In genomic region chr15:62857411-62857853, GRCh38 we compare ENCODE assay signal across 10 cellular contexts.
DNase-seq lines count a peak whose midpoint lies in the region; ATAC-seq and TF ChIP-seq lines count a peak whose summit lies in the region.
"Had no signal": no experiment of that assay in that cellular context is flagged by ENCODE, and none has a peak within 500 bp of the region (broad histone marks: within the 10 kb centered on the region; RNA-seq: fewer than 3 reads in every experiment).

No MANE protein-coding gene starts in this region.

- no peak for TF ChIP-seq RAD21 in HCT116 (IDR thresholded peaks at IDR 0.05; ENCODE audit: low read depth)

- DNase-seq in Caki2 (ENCODE audit: low read depth) (peak; percentile 14), HCT116 (ENCODE audit: low read depth, low spot score) (no peak), lower lobe of right lung (no peak), NCI-H1417 (lab: John Stamatoyannopoulos, UW) (no peak), Kasumi-1 (lab: John Stamatoyannopoulos, UW) (no peak), CD14-positive monocyte (ENCODE audit: low spot score) (no peak)
- DNase-seq in activated naive CD8-positive, alpha-beta T cell treated with anti-CD3 and anti-CD28 coated beads for 36 hours: peak; percentile 14
- DNase-seq: central memory CD4-positive, alpha-beta T cell; NCI-H526 treated with DMSO at 0.1 percent for 48 hours; SJCRH30 had no signal

- no peaks in the 10 kb centered on the region for H3K36me3 Mint-ChIP-seq in activated naive CD8-positive, alpha-beta T cell treated with anti-CD3 and anti-CD28 coated beads for 36 hours
- H3K36me3 Mint-ChIP-seq in CD14-positive monocyte: no peaks in the 10 kb centered on the region

- no peak overlapping the region for H3K9ac ChIP-seq in HCT116 (ENCODE audit: low read length)

- H3K4me2 ChIP-seq in HCT116 (ENCODE audit: low read length): peak overlapping the region; percentile 14

- TF ChIP-seq POLR2A in HCT116 (IDR thresholded peaks at IDR 0.05; ENCODE audit: borderline replicate concordance, extremely low read depth, insufficient read depth, insufficient read length): no peak

- H3K4me3 ChIP-seq in HCT116 (replicated peaks in 1 of 2; ENCODE audit: low read depth in 1 of 2, low read length in 2 of 2) (no peak overlapping the region), lower lobe of right lung (no peak overlapping the region)
- H3K4me3 ChIP-seq: SJCRH30 had no signal

- ATAC-seq in HCT116 (peak; percentile 70), lower lobe of right lung (peak; percentile 56 to 69)

- H3K27me3 Mint-ChIP-seq in activated naive CD8-positive, alpha-beta T cell treated with anti-CD3 and anti-CD28 coated beads for 36 hours: peaks cover 3% of the 10 kb centered on the region
- H3K27me3 Mint-ChIP-seq in CD14-positive monocyte (ENCODE audit: low read depth in 3 of 3): peaks cover 3 to 6% (median 6%) of the 10 kb centered on the region in 3 donors

- no peak overlapping the region for H3K4me3 Mint-ChIP-seq in activated naive CD8-positive, alpha-beta T cell treated with anti-CD3 and anti-CD28 coated beads for 36 hours
- no peak overlapping the region for H3K4me3 Mint-ChIP-seq in CD14-positive monocyte

- H3K9me3 Mint-ChIP-seq in activated naive CD8-positive, alpha-beta T cell treated with anti-CD3 and anti-CD28 coated beads for 36 hours: peaks cover 3% of the 10 kb centered on the region
- peaks cover 0 to 9% (median 3%) of the 10 kb centered on the region in 7 donors for H3K9me3 Mint-ChIP-seq in CD14-positive monocyte

- no peaks in the 10 kb centered on the region for H4K20me1 ChIP-seq in HCT116 (ENCODE audit: insufficient read depth)

- H3K36me3 ChIP-seq in HCT116 (ENCODE audit: control insufficient read depth in 1 of 2, insufficient read depth in 2 of 2, low read length in 2 of 2) (no peaks in the 10 kb centered on the region), lower lobe of right lung (no peaks in the 10 kb centered on the region)
- H3K36me3 ChIP-seq: SJCRH30 had no signal

- intact Hi-C loops in HCT116 (cut with micrococcal nuclease): no loop called here
- intact Hi-C loops in lower lobe of right lung (cut with DNase I): no loop called here
- intact Hi-C loops in CD14-positive monocyte (cut with micrococcal nuclease): no loop called here

- H3K9me2 ChIP-seq in HCT116 (ENCODE audit: insufficient read depth): no peaks in the 10 kb centered on the region

- H3K9me3 ChIP-seq in HCT116 (ENCODE audit: control insufficient read depth in 1 of 2, insufficient read depth in 1 of 2, low read depth in 1 of 2, low read length in 2 of 2): no peaks in the 10 kb centered on the region
- H3K9me3 ChIP-seq in lower lobe of right lung: no peaks in the 10 kb centered on the region
- H3K9me3 ChIP-seq: SJCRH30 had no signal

- peaks cover 5% of the 10 kb centered on the region for H3K4me1 Mint-ChIP-seq in activated naive CD8-positive, alpha-beta T cell treated with anti-CD3 and anti-CD28 coated beads for 36 hours
- peaks cover 2% of the 10 kb centered on the region for H3K4me1 Mint-ChIP-seq in CD14-positive monocyte

- RAD21 ChIA-PET in HCT116 (lab: Charles Lee; ENCODE audit: low non-redundant PET in 1 of 2, low total read pairs in 2 of 2, uncharacterized antibody in 2 of 2, unreplicated experiment in 2 of 2): no interaction called here

- CTCF ChIA-PET in HCT116 (lab: Charles Lee): no interaction called here

- no peak overlapping the region for H2AFZ ChIP-seq in HCT116 (ENCODE audit: low read depth, low read length, poor library complexity, severe bottlenecking)

- H3K4me1 ChIP-seq in HCT116 (ENCODE audit: control insufficient read depth in 1 of 2, insufficient read depth in 2 of 2, low read length in 2 of 2): peaks cover 0 to 19% of the 10 kb centered on the region in 2 experiments; a peak in 2 of 4 replicates
- no peaks in the 10 kb centered on the region for H3K4me1 ChIP-seq in lower lobe of right lung

- H3K27ac Mint-ChIP-seq in activated naive CD8-positive, alpha-beta T cell treated with anti-CD3 and anti-CD28 coated beads for 36 hours: no peak overlapping the region
- H3K27ac Mint-ChIP-seq in CD14-positive monocyte: peak overlapping the region in 1 of 7 donors; percentile 19

- no TSS peak for BruUV-seq in HCT116 (replicated peaks; lab: Mats Ljungman, UMichigan)

- H3K79me2 ChIP-seq in HCT116 (ENCODE audit: insufficient read depth, low read length): no peaks in the 10 kb centered on the region

- TF ChIP-seq CTCF in HCT116 (IDR thresholded peaks at IDR 0.05 in 2 of 3, conservative IDR thresholded peaks at IDR 0.05 in 1 of 3; ENCODE audit: borderline replicate concordance in 1 of 3, insufficient read depth in 1 of 3, low read depth in 2 of 3, low read length in 2 of 3): no peak
- TF ChIP-seq CTCF in lower lobe of right lung (IDR thresholded peaks at IDR 0.05): no peak
- TF ChIP-seq CTCF in CD14-positive monocyte (IDR thresholded peaks at IDR 0.05): no peak

- POLR2A ChIA-PET in HCT116 (lab: Charles Lee): no interaction called here

- H3K27ac ChIP-seq in HCT116 (ENCODE audit: low read depth, low read length) (no peak overlapping the region), lower lobe of right lung (no peak overlapping the region)
- H3K27ac ChIP-seq: SJCRH30 had no signal

- in situ Hi-C loops in Caki2 (cut with HindIII; ENCODE audit: low pct_unique_long_range_greater_than_20kb, low sequenced_read_pairs): no loop called here

- H3K27me3 ChIP-seq in HCT116 (ENCODE audit: insufficient read depth, low read length): no peaks in the 10 kb centered on the region
- no peaks in the 10 kb centered on the region for H3K27me3 ChIP-seq in lower lobe of right lung (ENCODE audit: low read depth)
- H3K27me3 ChIP-seq: SJCRH30 had no signal

TF ChIP-seq in HCT116, 20 proteins besides CTCF, POLR2A, EP300 and RAD21:
- no peak for TF ChIP-seq CEBPB (IDR thresholded peaks at IDR 0.05; ENCODE audit: low read depth)
- no peak for TF ChIP-seq ZFX (IDR thresholded peaks at IDR 0.05)

Comparison
In these comparisons a context has a peak if more than half of its experiments do, and no peak if none do; other contexts are left out.
1. DNase-seq: peak in Caki2 (single experiment) and activated naive CD8-positive, alpha-beta T cell treated with anti-CD3 and anti-CD28 coated beads for 36 hours (single experiment); none in HCT116 (single experiment), lower lobe of right lung (single experiment), NCI-H1417 (0 of 3), Kasumi-1 (0 of 2) and CD14-positive monocyte (single experiment).